26 cellular contexts compared by ENCODE assay signal in genomic region chr6:87088076-87088475, GRCh38. TPM values are rescaled to one million over a fixed set of nuclear protein-coding genes. Genes with fewer than 3 reads are reported as not detected.
A peak's percentile ranks its signal among the peaks of the same experiment; 100 is the strongest.
DNase-seq lines count a peak whose midpoint lies in the region; ATAC-seq, FAIRE-seq and TF ChIP-seq lines count a peak whose summit lies in the region.
"Had no signal": no experiment of that assay in that cellular context is flagged by ENCODE, and none has a peak within 500 bp of the region (broad histone marks: within the 10 kb centered on the region; RNA-seq: fewer than 3 reads in every experiment).

No MANE protein-coding gene starts in this region.

- FAIRE-seq in frontal cortex (lab: Jason Lieb, UNC), result no peak
- FAIRE-seq: D721Med, H54, K562 had no signal

- no peaks in the 10 kb centered on the region for H3K27me3 ChIP-seq in tibial nerve
- H3K27me3 ChIP-seq: SJSA1 had no signal

- TF ChIP-seq EP300 in tibial nerve (IDR thresholded peaks at IDR 0.05), result no peak

- WGBS in tibial nerve, 2 donors, result 90 to 91% methylated on average over 4 of the region's 4 CpGs

- no peaks in the 10 kb centered on the region for H3K4me1 ChIP-seq in tibial nerve
- H3K4me1 ChIP-seq: BE2C, SJSA1 had no signal

- H3K4me3 ChIP-seq in tibial nerve, result no peak overlapping the region
- H3K4me3 ChIP-seq: K562, SJSA1 had no signal

- no peak overlapping the region for H3K27ac ChIP-seq in tibial nerve
- H3K27ac ChIP-seq: 22Rv1, RWPE1, SJSA1 had no signal

- ATAC-seq in GM18873 (IDR thresholded peaks at IDR 0.05; ENCODE audit: low FRiP score, unreplicated experiment), result peak; percentile 79
- peak; percentile 58 for ATAC-seq in HG02759 (IDR thresholded peaks at IDR 0.05; ENCODE audit: unreplicated experiment)
- peak; percentile 70 for ATAC-seq in HG03432 (IDR thresholded peaks at IDR 0.05; ENCODE audit: unreplicated experiment)
- ATAC-seq in GM18867 (IDR thresholded peaks at IDR 0.05; ENCODE audit: unreplicated experiment), result no peak
- ATAC-seq: K562, PC-3 had no signal

- no peaks in the 10 kb centered on the region for H3K9me3 ChIP-seq in tibial nerve
- H3K9me3 ChIP-seq: BE2C, SJSA1 had no signal

- no peak for TF ChIP-seq POLR2A in tibial nerve (IDR thresholded peaks at IDR 0.05)

- H3K36me3 ChIP-seq in tibial nerve, result no peaks in the 10 kb centered on the region
- H3K36me3 ChIP-seq: BE2C, SJSA1 had no signal

- DNase-seq in CMK (ENCODE audit: low read depth), result peak; percentile 31
- DNase-seq in DMS79 treated with DMSO at 0.1 percent for 48 hours (lab: John Stamatoyannopoulos, UW), result no peak
- no peak for DNase-seq in tibial nerve (ENCODE audit: low spot score in 2 of 2)
- no peak for DNase-seq in frontal cortex (ENCODE audit: low spot score in 2 of 2)
- DNase-seq: BE2C; CD4-positive, alpha-beta T cell; DMS79; HFFc6; NCI-H1417; NCI-H187 treated with DMSO at 0.1 percent for 48 hours; NCI-H345; NCI-H526 treated with DMSO at 0.1 percent for 48 hours; PC-3; SW 1271 had no signal

- TF ChIP-seq CTCF in tibial nerve (IDR thresholded peaks at IDR 0.05), result no peak

RNA-seq across cellular contexts. Expression of gene CGA, which starts 6.8 kb away (rescaled TPM):
- total RNA-seq in tibial nerve, result not detected
- total RNA-seq in frontal cortex, result not detected
- total RNA-seq: CD4-positive, alpha-beta T cell; G401; K562; PC-3; SJSA1; T-helper 2 cell treated with Interferon-gamma antibody and Interleukin-4, amounts not matched to agents 100 ng/mL and 5 ng/mL, for 36 hours had no signal
